In genomic region chr9:38337706-38338264, GRCh38 we compare ENCODE assay signal across 21 cellular contexts.
"Had no signal": no experiment of that assay in that cellular context is flagged by ENCODE, and none has a peak within 500 bp of the region (broad histone marks: within the 10 kb centered on the region; RNA-seq: fewer than 3 reads in every experiment).

No MANE protein-coding gene starts in this region.

- H3K36me3 ChIP-seq: left ventricle myocardium inferior, right lobe of liver, tibial artery had no signal

- DNase-seq: activated CD4-positive, alpha-beta memory T cell treated with anti-CD3 and anti-CD28 coated beads, Interleukin-2, amount 10 ng/mL, durations not matched to agents 7 days and 5 days; activated CD4-positive, alpha-beta T cell treated with anti-CD3 and anti-CD28 coated beads for 48 hours; activated CD4-positive, CD25-positive, alpha-beta regulatory T cell; activated naive CD4-positive, alpha-beta T cell treated with Interleukin-2 at 50 U/mL for 16 hours; activated naive CD8-positive, alpha-beta T cell treated with anti-CD3 and anti-CD28 coated beads for 36 hours; activated T-cell treated with anti-CD3 and anti-CD28 coated beads, Interleukin-2, amount 50 U/mL, for 24 hours; foreskin fibroblast; left ventricle myocardium inferior; natural killer cell; nucleus accumbens; right lobe of liver; small intestine; stimulated activated CD4-positive, alpha-beta T cell treated with anti-CD3 and anti-CD28 coated beads, Interleukin-2, amount 100 ng/mL, for 24 hours; stimulated activated naive CD8-positive, alpha-beta T cell treated with anti-CD3 and anti-CD28 coated beads, Interleukin-15, amount 100 ng/mL, for 72 hours; SW 1271; T-helper 17 cell; tibial artery had no signal

- H3K4me3 Mint-ChIP-seq: activated CD4-positive, alpha-beta memory T cell treated with anti-CD3 and anti-CD28 coated beads, Interleukin-2, amount 10 ng/mL, durations not matched to agents 7 days and 5 days; activated naive CD8-positive, alpha-beta T cell treated with anti-CD3 and anti-CD28 coated beads for 36 hours; activated T-cell treated with anti-CD3 and anti-CD28 coated beads, Interleukin-2, amount 50 U/mL, for 24 hours; activated T-helper 17 cell treated with anti-CD3 and anti-CD28 coated beads, Interleukin-2, amount 50 U/mL, for 72 hours; mesothelial cell of epicardium; stimulated activated effector memory CD8-positive, alpha-beta T cell treated with anti-CD3 and anti-CD28 coated beads, Interleukin-12 subunit alpha, Interleukin-12 subunit beta, amount 100 ng/mL, for 72 hours; stimulated activated naive CD8-positive, alpha-beta T cell treated with anti-CD3 and anti-CD28 coated beads, Interleukin-15, amount 100 ng/mL, for 72 hours; T-helper 17 cell had no signal

- H3K27me3 ChIP-seq: right lobe of liver, tibial artery had no signal

- H3K4me1 ChIP-seq: left ventricle myocardium inferior had no signal

- FAIRE-seq: endometrium, small intestine had no signal

- H3K9me3 ChIP-seq: right lobe of liver, tibial artery had no signal

- H3K9me3 Mint-ChIP-seq: activated CD4-positive, alpha-beta memory T cell treated with anti-CD3 and anti-CD28 coated beads, Interleukin-2, amount 10 ng/mL, durations not matched to agents 7 days and 5 days; activated naive CD8-positive, alpha-beta T cell treated with anti-CD3 and anti-CD28 coated beads for 36 hours; activated T-cell treated with anti-CD3 and anti-CD28 coated beads, Interleukin-2, amount 50 U/mL, for 24 hours; activated T-helper 17 cell treated with anti-CD3 and anti-CD28 coated beads, Interleukin-2, amount 50 U/mL, for 72 hours; natural killer cell had no signal

- H3K36me3 Mint-ChIP-seq: activated naive CD8-positive, alpha-beta T cell treated with anti-CD3 and anti-CD28 coated beads for 36 hours; mesothelial cell of epicardium; natural killer cell; stimulated activated effector memory CD8-positive, alpha-beta T cell treated with anti-CD3 and anti-CD28 coated beads, Interleukin-12 subunit alpha, Interleukin-12 subunit beta, amount 100 ng/mL, for 72 hours had no signal

- H3K27ac Mint-ChIP-seq: activated CD4-positive, alpha-beta memory T cell treated with anti-CD3 and anti-CD28 coated beads, Interleukin-2, amount 10 ng/mL, durations not matched to agents 7 days and 5 days; activated naive CD8-positive, alpha-beta T cell treated with anti-CD3 and anti-CD28 coated beads for 36 hours; activated T-cell treated with anti-CD3 and anti-CD28 coated beads, Interleukin-2, amount 50 U/mL, for 24 hours; activated T-helper 17 cell treated with anti-CD3 and anti-CD28 coated beads, Interleukin-2, amount 50 U/mL, for 72 hours; stimulated activated effector memory CD8-positive, alpha-beta T cell treated with anti-CD3 and anti-CD28 coated beads, Interleukin-12 subunit alpha, Interleukin-12 subunit beta, amount 100 ng/mL, for 72 hours; stimulated activated naive CD8-positive, alpha-beta T cell treated with anti-CD3 and anti-CD28 coated beads, Interleukin-15, amount 100 ng/mL, for 72 hours; T-helper 17 cell had no signal

- ATAC-seq: activated T-helper 17 cell treated with anti-CD3 and anti-CD28 coated beads, Interleukin-2, amount 50 U/mL, for 72 hours; natural killer cell; stimulated activated effector memory CD8-positive, alpha-beta T cell treated with anti-CD3 and anti-CD28 coated beads, Interleukin-12 subunit alpha, Interleukin-12 subunit beta, amount 100 ng/mL, for 72 hours; stimulated activated naive CD8-positive, alpha-beta T cell treated with anti-CD3 and anti-CD28 coated beads, Interleukin-15, amount 100 ng/mL, for 72 hours; T-helper 17 cell had no signal

- H3K27ac ChIP-seq: left ventricle myocardium inferior, right lobe of liver, tibial artery had no signal

- H3K4me3 ChIP-seq: left ventricle myocardium inferior, right lobe of liver, tibial artery had no signal

- H3K4me1 Mint-ChIP-seq: activated naive CD8-positive, alpha-beta T cell treated with anti-CD3 and anti-CD28 coated beads for 36 hours; activated T-helper 17 cell treated with anti-CD3 and anti-CD28 coated beads, Interleukin-2, amount 50 U/mL, for 72 hours; stimulated activated naive CD8-positive, alpha-beta T cell treated with anti-CD3 and anti-CD28 coated beads, Interleukin-15, amount 100 ng/mL, for 72 hours; T-helper 17 cell had no signal
